ENCODE assay signal across 16 cellular contexts in the genomic region with DNA sequence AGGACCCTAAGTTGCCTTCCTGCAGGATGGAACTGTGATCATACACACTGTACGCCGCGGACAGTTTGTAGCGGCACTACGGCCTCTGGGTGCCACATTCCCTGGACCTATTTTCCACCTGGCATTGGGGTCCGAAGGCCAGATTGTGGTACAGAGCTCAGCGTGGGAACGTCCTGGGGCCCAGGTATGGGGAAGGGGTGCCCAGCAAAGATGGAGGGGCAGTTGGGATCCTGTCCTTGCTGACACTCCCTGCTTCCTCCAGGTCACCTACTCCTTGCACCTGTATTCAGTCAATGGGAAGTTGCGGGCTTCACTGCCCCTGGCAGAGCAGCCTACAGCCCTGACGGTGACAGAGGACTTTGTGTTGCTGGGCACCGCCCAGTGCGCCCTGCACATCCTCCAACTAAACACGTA. TPM values are rescaled to one million over a fixed set of nuclear protein-coding genes. Genes with fewer than 3 reads are reported as not detected.
DNase-seq lines count a peak whose midpoint lies in the region; ATAC-seq, FAIRE-seq and TF ChIP-seq lines count a peak whose summit lies in the region.
"Had no signal": no experiment of that assay in that cellular context is flagged by ENCODE, and none has a peak within 500 bp of the region (broad histone marks: within the 10 kb centered on the region; RNA-seq: fewer than 3 reads in every experiment).

No MANE protein-coding gene starts in this region.

- H3K9me3 ChIP-seq in SK-N-SH (no peaks in the 10 kb centered on the region), HCT116 (ENCODE audit: control insufficient read depth in 1 of 2, insufficient read depth in 1 of 2, low read depth in 1 of 2, low read length in 2 of 2) (no peaks in the 10 kb centered on the region), H1 (ENCODE audit: insufficient read depth in 2 of 2, low read depth in 1 of 2, low read length in 1 of 2) (no peaks in the 10 kb centered on the region), neuronal stem cell (replicated peaks in 1 of 2; ENCODE audit: control insufficient read depth in 2 of 2, insufficient read depth in 1 of 2, low read depth in 1 of 2, low read length in 2 of 2) (no peaks in the 10 kb centered on the region)
- H3K9me3 ChIP-seq: gastrocnemius medialis, suprapubic skin had no signal

- H3K4me1 ChIP-seq in SK-N-SH (ENCODE audit: control insufficient read depth in 1 of 2, insufficient read depth in 2 of 2, low read depth in 1 of 2, low read length in 1 of 2) (peaks cover 0 to 15% of the 10 kb centered on the region in 2 experiments; a peak in 1 of 4 replicates), HCT116 (ENCODE audit: control insufficient read depth in 1 of 2, insufficient read depth in 2 of 2, low read length in 2 of 2) (no peaks in the 10 kb centered on the region), H1 (replicated peaks in 1 of 4; ENCODE audit: control insufficient read depth in 3 of 4, insufficient read depth in 4 of 4, low read length in 3 of 4) (peaks cover 0 to 9% (median 5%) of the 10 kb centered on the region in 4 experiments; a peak in 5 of 7 replicates), neuronal stem cell (ENCODE audit: control insufficient read depth in 2 of 2, insufficient read depth in 1 of 2, low read depth in 1 of 2, low read length in 2 of 2) (peaks cover 0 to 5% of the 10 kb centered on the region in 2 donors)

- H3K4me3 ChIP-seq in SK-N-SH (ENCODE audit: low read depth in 2 of 2, low read length in 1 of 2) (no peak overlapping the region), HCT116 (replicated peaks in 1 of 2; ENCODE audit: low read depth in 1 of 2, low read length in 2 of 2) (no peak overlapping the region), H1 (ENCODE audit: extremely low read depth in 1 of 4, insufficient read depth in 2 of 4, low read depth in 3 of 4, low read length in 4 of 4) (no peak overlapping the region), neuronal stem cell (ENCODE audit: low read length in 2 of 2) (no peak overlapping the region)

- no peak overlapping the region for H2BK20ac ChIP-seq in H1 (ENCODE audit: low read length)

- H2BK120ac ChIP-seq in H1 (replicated peaks; ENCODE audit: low read depth, low read length) (no peak overlapping the region), neuronal stem cell (ENCODE audit: low read depth, low read length) (no peak overlapping the region)

- no peaks in the 10 kb centered on the region for H3K27me3 ChIP-seq in SK-N-SH (ENCODE audit: insufficient read depth)
- H3K27me3 ChIP-seq in HCT116 (ENCODE audit: insufficient read depth, low read length) = no peaks in the 10 kb centered on the region
- no peaks in the 10 kb centered on the region for H3K27me3 ChIP-seq in H1 (replicated peaks in 1 of 4; ENCODE audit: control insufficient read depth in 3 of 4, extremely low read depth in 1 of 4, insufficient read depth in 3 of 4, low read length in 3 of 4)
- H3K27me3 ChIP-seq in neuronal stem cell (ENCODE audit: control insufficient read depth in 3 of 3, insufficient read depth in 3 of 3, low read depth in 1 of 3, low read length in 3 of 3) = no peaks in the 10 kb centered on the region
- H3K27me3 ChIP-seq: gastrocnemius medialis, suprapubic skin had no signal

- CTCF ChIA-PET in SK-N-SH (lab: Yijun Ruan, JAX) (interaction anchor here (1.2 to 2.8 kb wide), 2 partner anchors 85 to 99 kb away, joined by 3 to 10 read pairs; no protein-coding TSS in a partner anchor), HCT116 (lab: Charles Lee) (no interaction called here), H1 (lab: Charles Lee; ENCODE audit: partially characterized antibody) (interaction anchor here (1.1 to 14.2 kb wide), 5 partner anchors 10 to 363 kb away, joined by 4 to 130 read pairs (median 6); partner anchors contain the start of genes CCDC12 and NBEAL2)

- no peak overlapping the region for H2BK12ac ChIP-seq in H1 (ENCODE audit: low read depth, low read length)
- no peak overlapping the region for H2BK12ac ChIP-seq in neuronal stem cell (ENCODE audit: low read length)

- H3K23ac ChIP-seq in H1 (ENCODE audit: insufficient read length) (no peak overlapping the region), neuronal stem cell (ENCODE audit: low read depth, low read length, poor library complexity) (peak overlapping the region; percentile 65)

- intact Hi-C loops in HCT116 (cut with micrococcal nuclease) = no loop called here

- TF ChIP-seq RAD21 in SK-N-SH (IDR thresholded peaks at IDR 0.05; ENCODE audit: low read length) = no peak
- no peak for TF ChIP-seq RAD21 in HCT116 (IDR thresholded peaks at IDR 0.05; ENCODE audit: low read depth)
- TF ChIP-seq RAD21 in H1 (IDR thresholded peaks at IDR 0.05 in 1 of 2, conservative IDR thresholded peaks at IDR 0.05 in 1 of 2; ENCODE audit: low read depth in 2 of 2, low read length in 2 of 2) = no peak

- H2BK15ac ChIP-seq in H1 (ENCODE audit: low read length) = no peak overlapping the region
- no peak overlapping the region for H2BK15ac ChIP-seq in neuronal stem cell (ENCODE audit: low read length)

- H2AFZ ChIP-seq in SK-N-SH (ENCODE audit: low read depth) = no peak overlapping the region
- H2AFZ ChIP-seq in HCT116 (ENCODE audit: low read depth, low read length, poor library complexity, severe bottlenecking) = no peak overlapping the region
- no peak overlapping the region for H2AFZ ChIP-seq in H1 (ENCODE audit: low read length)
- no peak overlapping the region for H2AFZ ChIP-seq in neuronal stem cell (ENCODE audit: low read length)

- no peak for ATAC-seq in SK-N-SH treated with all-trans-retinoic acid at 6 μM for 48 hours
- no peak for ATAC-seq in HCT116
- ATAC-seq: gastrocnemius medialis had no signal

- H3K9me2 ChIP-seq in SK-N-SH (no peaks in the 10 kb centered on the region), HCT116 (ENCODE audit: insufficient read depth) (no peaks in the 10 kb centered on the region)

- H3K14ac ChIP-seq in H1 (ENCODE audit: insufficient read length) = no peak overlapping the region
- H3K14ac ChIP-seq in neuronal stem cell (ENCODE audit: low read length) = no peak overlapping the region

- no peak for TF ChIP-seq EP300 in SK-N-SH (IDR thresholded peaks at IDR 0.05; ENCODE audit: borderline replicate concordance in 1 of 2, low read depth in 1 of 2, low read length in 1 of 2)
- TF ChIP-seq EP300 in H1 (IDR thresholded peaks at IDR 0.05; ENCODE audit: borderline replicate concordance in 1 of 2, low read depth in 2 of 2, low read length in 2 of 2) = no peak

- peaks cover 0 to 2% of the 10 kb centered on the region in 2 experiments for H3K36me3 ChIP-seq in SK-N-SH (replicated peaks in 1 of 2; ENCODE audit: control insufficient read depth in 1 of 2, insufficient read depth in 2 of 2, low read length in 1 of 2)
- peaks cover 6 to 12% of the 10 kb centered on the region in 2 experiments; a peak in 3 of 4 replicates for H3K36me3 ChIP-seq in HCT116 (ENCODE audit: control insufficient read depth in 1 of 2, insufficient read depth in 2 of 2, low read length in 2 of 2)
- peaks cover 5 to 23% (median 17%) of the 10 kb centered on the region in 4 experiments; a peak in 6 of 8 replicates for H3K36me3 ChIP-seq in H1 (ENCODE audit: control insufficient read depth in 2 of 4, insufficient read depth in 4 of 4, low read length in 3 of 4)
- H3K36me3 ChIP-seq in neuronal stem cell (replicated peaks in 1 of 2; ENCODE audit: control insufficient read depth in 2 of 2, insufficient read depth in 2 of 2, low read length in 2 of 2) = peaks cover 3 to 6% of the 10 kb centered on the region in 2 donors

- DNase-seq in SK-N-SH (peak; percentile 23), HCT116 (ENCODE audit: low read depth, low spot score) (no peak), H1 (ENCODE audit: low read depth in 1 of 2, low spot score in 2 of 2) (no peak), neuronal stem cell (ENCODE audit: low spot score) (no peak), RKO (ENCODE audit: low spot score) (no peak), HUDEP-2 (lab: John Stamatoyannopoulos, UW; ENCODE audit: unreplicated experiment in 76 of 76) (no peak)
- DNase-seq in central memory CD4-positive, alpha-beta T cell = no peak
- DNase-seq: activated CD8-positive, alpha-beta memory T cell treated with anti-CD3 and anti-CD28 coated beads, Interleukin-2, amount 50 U/mL, for 4 hours; DMS 273 treated with DMSO at 0.1 percent for 48 hours; gastrocnemius medialis; NCI-H2029; NCI-H774 had no signal

- H3K79me1 ChIP-seq in H1 (ENCODE audit: low read depth, low read length) (no peaks in the 10 kb centered on the region; the same call in 1 of the 2 replicates), neuronal stem cell (ENCODE audit: low read depth, low read length) (no peaks in the 10 kb centered on the region)

- POLR2A ChIA-PET in SK-N-SH (lab: Yijun Ruan, JAX) = no interaction called here
- POLR2A ChIA-PET in HCT116 (lab: Charles Lee) = no interaction called here
- POLR2A ChIA-PET in H1 (lab: Charles Lee; ENCODE audit: partially characterized antibody) = interaction anchor here (0.7 to 1.9 kb wide), 3 partner anchors 10 to 373 kb away, joined by 3 to 7 read pairs (median 3); partner anchors contain the start of genes PTPN23 and SETD2

- TSS peak; percentile 23 for BruUV-seq in HCT116 (replicated peaks; lab: Mats Ljungman, UMichigan)

- H3K27ac ChIP-seq in SK-N-SH (ENCODE audit: low read depth in 2 of 2, low read length in 1 of 2) (no peak overlapping the region; a peak in 1 of 4 replicates), HCT116 (ENCODE audit: low read depth, low read length) (no peak overlapping the region), H1 (ENCODE audit: low read depth, low read length) (no peak overlapping the region), neuronal stem cell (replicated peaks; ENCODE audit: low read length) (no peak overlapping the region)
- H3K27ac ChIP-seq: 22Rv1 had no signal

- H3K4me2 ChIP-seq in SK-N-SH (no peak overlapping the region), HCT116 (ENCODE audit: low read length) (no peak overlapping the region), H1 (ENCODE audit: insufficient read depth in 1 of 2, low read depth in 2 of 2, low read length in 2 of 2) (peak overlapping the region in 1 of 2 experiments; percentile 80; a peak in 1 of 4 replicates), neuronal stem cell (ENCODE audit: insufficient read depth, low read length, poor library complexity, severe bottlenecking) (no peak overlapping the region)

- 99% methylated on average over 12 of the region's 13 CpGs for WGBS in SK-N-SH (ENCODE audit: low lambda C conversion rate)
- WGBS in H1 (ENCODE audit: extremely low coverage in 1 of 2, insufficient coverage in 1 of 2, insufficient read length in 1 of 2, insufficient replicate concordance in 2 of 2, low coverage in 1 of 2, low lambda C conversion rate in 2 of 2, missing lambda C conversion rate in 1 of 2), 2 experiments = 95% methylated on average over 13 of the region's 13 CpGs; no CpG with 5 or more reads in 1 of the 2 experiments
- no CpG with 5 or more reads among the region's 13 CpGs for WGBS in neuronal stem cell (ENCODE audit: extremely low coverage in 2 of 2, insufficient read length in 2 of 2, insufficient replicate concordance in 1 of 2), 2 donors

- H4K20me1 ChIP-seq in SK-N-SH (ENCODE audit: insufficient read depth) (no peaks in the 10 kb centered on the region), HCT116 (ENCODE audit: insufficient read depth) (no peaks in the 10 kb centered on the region), H1 (replicated peaks in 1 of 2; ENCODE audit: control insufficient read depth in 1 of 2, insufficient read depth in 2 of 2, low read length in 2 of 2) (peaks cover 0 to 10% of the 10 kb centered on the region in 2 experiments)

- H2BK5ac ChIP-seq in H1 (ENCODE audit: low read depth, low read length) = no peak overlapping the region
- H2BK5ac ChIP-seq in neuronal stem cell (ENCODE audit: low read length) = no peak overlapping the region

- H3K4ac ChIP-seq in H1 (replicated peaks; ENCODE audit: insufficient read length, low read depth, low read length) (no peak overlapping the region), neuronal stem cell (ENCODE audit: low read length) (no peak overlapping the region)

- RAD21 ChIA-PET in HCT116 (lab: Charles Lee; ENCODE audit: low non-redundant PET in 1 of 2, low total read pairs in 2 of 2, uncharacterized antibody in 2 of 2, unreplicated experiment in 2 of 2) = no interaction called here

- H4K5ac ChIP-seq in H1 (ENCODE audit: insufficient read length, low read depth, low read length) = no peak overlapping the region

- H3K56ac ChIP-seq in H1 (replicated peaks; ENCODE audit: insufficient read length, low read depth, low read length) = no peak overlapping the region

- FAIRE-seq in H1 (lab: Jason Lieb, UNC) = no peak
- FAIRE-seq: TTC549 had no signal

- no peak for TF ChIP-seq CTCF in SK-N-SH (IDR thresholded peaks at IDR 0.05)
- no peak for TF ChIP-seq CTCF in HCT116 (IDR thresholded peaks at IDR 0.05 in 2 of 3, conservative IDR thresholded peaks at IDR 0.05 in 1 of 3; ENCODE audit: borderline replicate concordance in 1 of 3, insufficient read depth in 1 of 3, low read depth in 2 of 3, low read length in 2 of 3)
- TF ChIP-seq CTCF in H1 (IDR thresholded peaks at IDR 0.05; ENCODE audit: control extremely low read depth in 1 of 3, insufficient read depth in 1 of 3, low read depth in 1 of 3, low read length in 3 of 3) = no peak

- H3K79me2 ChIP-seq in SK-N-SH (ENCODE audit: insufficient read depth) (no peaks in the 10 kb centered on the region), HCT116 (ENCODE audit: insufficient read depth, low read length) (no peaks in the 10 kb centered on the region), H1 (ENCODE audit: control insufficient read depth in 1 of 2, insufficient read depth in 2 of 2, low read length in 2 of 2) (no peaks in the 10 kb centered on the region)

- H2AK5ac ChIP-seq in H1 (ENCODE audit: low read depth, low read length) (no peak overlapping the region), neuronal stem cell (ENCODE audit: low read depth, low read length) (no peak overlapping the region)

- peaks cover 3% of the 10 kb centered on the region; the same call in 1 of the 2 replicates for H3K23me2 ChIP-seq in H1 (ENCODE audit: low read depth, low read length)

- no peak overlapping the region for H3K18ac ChIP-seq in H1 (ENCODE audit: extremely low read depth, low read length)
- no peak overlapping the region for H3K18ac ChIP-seq in neuronal stem cell (ENCODE audit: low read length)

- H3K9ac ChIP-seq in SK-N-SH = no peak overlapping the region
- H3K9ac ChIP-seq in HCT116 (ENCODE audit: low read length) = no peak overlapping the region
- no peak overlapping the region for H3K9ac ChIP-seq in H1 (replicated peaks in 1 of 4; ENCODE audit: extremely low read depth in 1 of 4, low read depth in 3 of 4, low read length in 3 of 4)
- H3K9ac ChIP-seq in neuronal stem cell (ENCODE audit: low read depth, low read length, poor library complexity) = peak overlapping the region; percentile 0

- H4K8ac ChIP-seq in H1 (ENCODE audit: extremely low read depth, insufficient read depth, low read length) (peak overlapping the region; percentile 45; the same call in 1 of the 2 replicates), neuronal stem cell (ENCODE audit: low read depth, low read length) (no peak overlapping the region)

- H4K91ac ChIP-seq in H1 (replicated peaks; ENCODE audit: insufficient read length, low read length) (no peak overlapping the region), neuronal stem cell (ENCODE audit: low read depth, low read length, poor library complexity) (no peak overlapping the region)

- TF ChIP-seq POLR2A in HCT116 (IDR thresholded peaks at IDR 0.05; ENCODE audit: borderline replicate concordance, extremely low read depth, insufficient read depth, insufficient read length) = no peak
- no peak for TF ChIP-seq POLR2A in H1 (IDR thresholded peaks at IDR 0.05; ENCODE audit: control extremely low read depth in 1 of 2, low read depth in 2 of 2, low read length in 2 of 2)

- H3F3A ChIP-seq in SK-N-SH (replicated peaks; ENCODE audit: insufficient read depth) = no peaks in the 10 kb centered on the region

RNA-seq across cellular contexts. Expression of gene NBEAL2, which starts 28.8 kb away (rescaled TPM):
- polyA plus RNA-seq in SK-N-SH (2012; rRNA removed) (15.5 and 20.3 TPM in 2 replicates), H1 (2011; rRNA removed) (27.3 and 47.8 TPM in 2 replicates)
- 2.6 and 5.5 TPM in 2 replicates for polyA plus RNA-seq in SK-N-SH (2012; cell fraction: cytosol; rRNA removed)
- 152 and 177 TPM in 2 replicates for polyA plus RNA-seq in SK-N-SH (2012; cell fraction: nucleus; rRNA removed)
- total RNA-seq in HCT116 (2021; ENCODE audit: unreplicated experiment) = 72.9 TPM
- polyA plus RNA-seq in HCT116 (2012) = 55.2 and 61.9 TPM in 2 replicates
- total RNA-seq in H1 (2021; fragmentation: NEBNext Ultra II Directional; extraction: Animal tissue kit (Norgen Biotek cat#: 25700)) = 45.8 and 46.9 TPM in 2 replicates
- polyA plus RNA-seq in H1 (2011; cell fraction: cytosol; rRNA removed) = 30.9 TPM
- 332 TPM for polyA plus RNA-seq in H1 (2011; cell fraction: nucleus; rRNA removed)
- 36.4 to 64.7 TPM (median 55.9 TPM) in 4 replicates for polyA plus RNA-seq in H1 (2012, experiment 1 of 2)
- polyA plus RNA-seq in H1 (2012, experiment 2 of 2) = 42.2 TPM
- polyA plus RNA-seq in H1 (2013, experiment 1 of 2) = 15.7 TPM
- polyA plus RNA-seq in H1 (2013, experiment 2 of 2) = 14.2 TPM
- polyA minus RNA-seq in H1 (2011; rRNA and poly(A)+ RNA removed) = 19.1 and 33.7 TPM in 2 replicates
- polyA minus RNA-seq in H1 (2011; cell fraction: cytosol; rRNA and poly(A)+ RNA removed) = 16.9 TPM
- polyA minus RNA-seq in H1 (2011; cell fraction: nucleus; rRNA and poly(A)+ RNA removed) = 58.1 TPM
- 5.9 TPM for polyA plus RNA-seq in neuronal stem cell (2013, experiment 1 of 2)
- 6.2 TPM for polyA plus RNA-seq in neuronal stem cell (2013, experiment 2 of 2)

RNA-seq across cellular contexts. Expression of gene CCDC12, which starts 31.7 kb away (rescaled TPM):
- polyA plus RNA-seq in SK-N-SH (2012; rRNA removed) = 53.2 and 105 TPM in 2 replicates
- polyA plus RNA-seq in SK-N-SH (2012; cell fraction: cytosol; rRNA removed) = 68.1 and 147 TPM in 2 replicates
- polyA plus RNA-seq in SK-N-SH (2012; cell fraction: nucleus; rRNA removed) = 66.6 and 79.5 TPM in 2 replicates
- total RNA-seq in HCT116 (2021; ENCODE audit: unreplicated experiment) = 46.5 TPM
- polyA plus RNA-seq in HCT116 (2012) = 53.5 and 55.3 TPM in 2 replicates
- 41.3 and 44.4 TPM in 2 replicates for total RNA-seq in H1 (2021; fragmentation: NEBNext Ultra II Directional; extraction: Animal tissue kit (Norgen Biotek cat#: 25700))
- polyA plus RNA-seq in H1 (2011; rRNA removed) = 29.5 and 41.5 TPM in 2 replicates
- 57.2 TPM for polyA plus RNA-seq in H1 (2011; cell fraction: cytosol; rRNA removed)
- polyA plus RNA-seq in H1 (2011; cell fraction: nucleus; rRNA removed) = 37.1 TPM
- polyA plus RNA-seq in H1 (2012, experiment 1 of 2) = 50.0 to 59.6 TPM (median 58.4 TPM) in 4 replicates
- polyA plus RNA-seq in H1 (2012, experiment 2 of 2) = 27.9 TPM
- polyA plus RNA-seq in H1 (2013, experiment 1 of 2) = 39.5 TPM
- 41.8 TPM for polyA plus RNA-seq in H1 (2013, experiment 2 of 2)
- 20.6 and 38.9 TPM in 2 replicates for polyA minus RNA-seq in H1 (2011; rRNA and poly(A)+ RNA removed)
- polyA minus RNA-seq in H1 (2011; cell fraction: cytosol; rRNA and poly(A)+ RNA removed) = 12.0 TPM
- 55.5 TPM for polyA minus RNA-seq in H1 (2011; cell fraction: nucleus; rRNA and poly(A)+ RNA removed)
- polyA plus RNA-seq in neuronal stem cell (2013, experiment 1 of 2) = 56.1 TPM
- polyA plus RNA-seq in neuronal stem cell (2013, experiment 2 of 2) = 55.5 TPM
